7 cellular contexts compared by ENCODE assay signal in the genomic region with DNA sequence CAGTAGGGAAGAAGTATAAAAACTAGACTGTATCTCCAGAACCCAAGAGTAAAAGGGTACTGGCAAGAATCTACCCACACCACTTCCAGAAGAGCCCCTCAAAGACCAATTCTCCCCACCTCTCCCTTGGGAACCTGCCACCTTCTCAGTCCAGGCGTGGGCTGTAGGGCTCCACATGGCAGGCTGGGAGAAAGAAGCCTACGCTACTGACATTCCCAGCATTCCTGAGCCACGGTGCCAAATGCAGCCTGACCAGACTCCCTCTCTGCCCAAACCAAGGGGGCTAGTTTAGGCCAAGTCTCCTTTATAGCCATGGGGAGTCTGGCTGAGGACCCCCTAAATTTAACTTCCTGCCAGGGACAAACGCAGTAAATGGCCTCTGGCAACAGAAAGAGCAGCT. TPM values are rescaled to one million over a fixed set of nuclear protein-coding genes. Genes with fewer than 3 reads are reported as not detected.
DNase-seq lines count a peak whose midpoint lies in the region; ATAC-seq and TF ChIP-seq lines count a peak whose summit lies in the region.
"Had no signal": no experiment of that assay in that cellular context is flagged by ENCODE, and none has a peak within 500 bp of the region (broad histone marks: within the 10 kb centered on the region; RNA-seq: fewer than 3 reads in every experiment).

No MANE protein-coding gene starts in this region.

- peak overlapping the region in 1 of 3 donors; percentile 73 for H3K27ac ChIP-seq in thyroid gland

- H3K9me3 ChIP-seq in thyroid gland = no peaks in the 10 kb centered on the region

- peaks cover 28 to 38% of the 10 kb centered on the region in 2 donors for H3K4me1 ChIP-seq in thyroid gland

- H3K4me3 ChIP-seq in fibroblast of villous mesenchyme (ENCODE audit: low read depth, low read length) = peak overlapping the region; percentile 74
- H3K4me3 ChIP-seq in thyroid gland (replicated peaks in 1 of 3) = peak overlapping the region in 2 of 3 donors; percentile 21 to 84

- peaks cover 27% of the 10 kb centered on the region for H3K4me1 Mint-ChIP-seq in activated CD8-positive, alpha-beta memory T cell treated with anti-CD3 and anti-CD28 coated beads, Interleukin-2, amount 10 ng/mL, durations not matched to agents 7 days and 5 days

- H3K27me3 ChIP-seq in thyroid gland = no peaks in the 10 kb centered on the region

- ATAC-seq in activated CD8-positive, alpha-beta memory T cell treated with anti-CD3 and anti-CD28 coated beads, Interleukin-2, amount 10 ng/mL, durations not matched to agents 7 days and 5 days = no peak
- ATAC-seq in HG03196 (IDR thresholded peaks at IDR 0.05; ENCODE audit: unreplicated experiment) (no peak), HG03108 (IDR thresholded peaks at IDR 0.05; ENCODE audit: unreplicated experiment) (no peak)

- 14 to 22% methylated on average over 3 to 4 of the region's 4 CpGs for WGBS in thyroid gland, 2 donors

- peak overlapping the region; percentile 86 for H3K4me3 Mint-ChIP-seq in activated CD8-positive, alpha-beta memory T cell treated with anti-CD3 and anti-CD28 coated beads, Interleukin-2, amount 10 ng/mL, durations not matched to agents 7 days and 5 days

- H3K36me3 Mint-ChIP-seq in activated CD8-positive, alpha-beta memory T cell treated with anti-CD3 and anti-CD28 coated beads, Interleukin-2, amount 10 ng/mL, durations not matched to agents 7 days and 5 days = peaks cover 42% of the 10 kb centered on the region

- DNase-seq in activated CD8-positive, alpha-beta memory T cell treated with anti-CD3 and anti-CD28 coated beads, Interleukin-2, amount 10 ng/mL, durations not matched to agents 7 days and 5 days = no peak
- DNase-seq in activated CD8-positive, alpha-beta memory T cell treated with anti-CD3 and anti-CD28 coated beads for 24 hours = no peak
- DNase-seq in fibroblast of villous mesenchyme (ENCODE audit: low read depth) = no peak
- DNase-seq in thyroid gland = peak; percentile 57 to 62

- intact Hi-C loops in thyroid gland (cut with DNase I) = no loop called here

- TF ChIP-seq POLR2A in thyroid gland (IDR thresholded peaks at IDR 0.05) = no peak

- TF ChIP-seq CTCF in fibroblast of villous mesenchyme (IDR thresholded peaks at IDR 0.05; ENCODE audit: insufficient read depth, low read depth, low read length) (no peak), thyroid gland (IDR thresholded peaks at IDR 0.05) (no peak)

- H3K9me3 Mint-ChIP-seq in activated CD8-positive, alpha-beta memory T cell treated with anti-CD3 and anti-CD28 coated beads, Interleukin-2, amount 10 ng/mL, durations not matched to agents 7 days and 5 days (ENCODE audit: low read depth) = no peaks in the 10 kb centered on the region

- no peaks in the 10 kb centered on the region for H3K27me3 Mint-ChIP-seq in activated CD8-positive, alpha-beta memory T cell treated with anti-CD3 and anti-CD28 coated beads, Interleukin-2, amount 10 ng/mL, durations not matched to agents 7 days and 5 days

- CTCF ChIA-PET in activated CD8-positive, alpha-beta memory T cell treated with anti-CD3 and anti-CD28 coated beads, Interleukin-2, amount 10 ng/mL, durations not matched to agents 7 days and 5 days (lab: Charles Lee) = interaction anchor here (0.9 to 4.2 kb wide), 5 partner anchors 10 to 535 kb away, joined by 3 to 19 read pairs (median 5); no protein-coding TSS in a partner anchor

- H3K36me3 ChIP-seq in thyroid gland = peaks cover 40 to 41% of the 10 kb centered on the region in 2 donors

- H3K27ac Mint-ChIP-seq in activated CD8-positive, alpha-beta memory T cell treated with anti-CD3 and anti-CD28 coated beads, Interleukin-2, amount 10 ng/mL, durations not matched to agents 7 days and 5 days = peak overlapping the region; percentile 51

RNA-seq across cellular contexts. Expression of gene UBE2Q1, which starts 2.0 kb away (rescaled TPM):
- 100 to 1,000 TPM; 103 to 110 TPM for total RNA-seq in activated CD8-positive, alpha-beta memory T cell treated with anti-CD3 and anti-CD28 coated beads, Interleukin-2, amount 10 ng/mL, durations not matched to agents 7 days and 5 days
- 24.8 and 36.3 TPM in 2 replicates for total RNA-seq in fibroblast of villous mesenchyme
- total RNA-seq in thyroid gland = 10 to 100 TPM; 24.5 to 61.3 (median 28.7) TPM

RNA-seq across cellular contexts. Expression of gene CHRNB2, which starts 11.2 kb away (rescaled TPM):
- total RNA-seq in activated CD8-positive, alpha-beta memory T cell treated with anti-CD3 and anti-CD28 coated beads, Interleukin-2, amount 10 ng/mL, durations not matched to agents 7 days and 5 days = not detected
- total RNA-seq in fibroblast of villous mesenchyme (under 0.01 TPM in 1 of 2 replicates, not detected in the other), thyroid gland (under 1 TPM in 1 of 4 donors, not detected in 3; 0.73 TPM)
- total RNA-seq: T-helper 1 cell treated with Interleukin-12 subunit alpha and Interleukin-12 subunit beta and Interleukin-4 antibody, amounts not matched to agents 30 ng/mL and 1 ng/mL, for 36 hours had no signal

RNA-seq across cellular contexts. Expression of gene ADAR, which starts 51.6 kb away (rescaled TPM):
- 100 to 1,000 TPM; 369 to 434 TPM for total RNA-seq in activated CD8-positive, alpha-beta memory T cell treated with anti-CD3 and anti-CD28 coated beads, Interleukin-2, amount 10 ng/mL, durations not matched to agents 7 days and 5 days
- 115 and 142 TPM in 2 replicates for total RNA-seq in fibroblast of villous mesenchyme
- 100 to 1,000 TPM in 2 of 4 donors, 10 to 100 TPM in 2; 89.1 to 168 (median 114) TPM for total RNA-seq in thyroid gland

RNA-seq across cellular contexts. Expression of gene SHE, which starts 54.2 kb away (rescaled TPM):
- total RNA-seq in activated CD8-positive, alpha-beta memory T cell treated with anti-CD3 and anti-CD28 coated beads, Interleukin-2, amount 10 ng/mL, durations not matched to agents 7 days and 5 days = not detected
- total RNA-seq in fibroblast of villous mesenchyme = not detected in 2 replicates
- total RNA-seq in thyroid gland = 10 to 100 TPM; 35.8 to 56.0 (median 43.0) TPM
- total RNA-seq: T-helper 1 cell treated with Interleukin-12 subunit alpha and Interleukin-12 subunit beta and Interleukin-4 antibody, amounts not matched to agents 30 ng/mL and 1 ng/mL, for 36 hours had no signal

RNA-seq across cellular contexts. Expression of gene TDRD10, which starts 54.4 kb away (rescaled TPM):
- not detected for total RNA-seq in activated CD8-positive, alpha-beta memory T cell treated with anti-CD3 and anti-CD28 coated beads, Interleukin-2, amount 10 ng/mL, durations not matched to agents 7 days and 5 days
- total RNA-seq in fibroblast of villous mesenchyme (not detected in 2 replicates), thyroid gland (1 to 10 TPM; 5.6 to 9.9 (median 7.3) TPM)
- total RNA-seq: T-helper 1 cell treated with Interleukin-12 subunit alpha and Interleukin-12 subunit beta and Interleukin-4 antibody, amounts not matched to agents 30 ng/mL and 1 ng/mL, for 36 hours had no signal

Comparison
In these comparisons a context has a peak if more than half of its experiments do, and no peak if none do; other contexts are left out.
1. DNase-seq: peak in thyroid gland (2 of 2); none in activated CD8-positive, alpha-beta memory T cell treated with anti-CD3 and anti-CD28 coated beads, Interleukin-2, amount 10 ng/mL, durations not matched to agents 7 days and 5 days (single experiment), activated CD8-positive, alpha-beta memory T cell treated with anti-CD3 and anti-CD28 coated beads for 24 hours (single experiment) and fibroblast of villous mesenchyme (single experiment).